In the genomic region with DNA sequence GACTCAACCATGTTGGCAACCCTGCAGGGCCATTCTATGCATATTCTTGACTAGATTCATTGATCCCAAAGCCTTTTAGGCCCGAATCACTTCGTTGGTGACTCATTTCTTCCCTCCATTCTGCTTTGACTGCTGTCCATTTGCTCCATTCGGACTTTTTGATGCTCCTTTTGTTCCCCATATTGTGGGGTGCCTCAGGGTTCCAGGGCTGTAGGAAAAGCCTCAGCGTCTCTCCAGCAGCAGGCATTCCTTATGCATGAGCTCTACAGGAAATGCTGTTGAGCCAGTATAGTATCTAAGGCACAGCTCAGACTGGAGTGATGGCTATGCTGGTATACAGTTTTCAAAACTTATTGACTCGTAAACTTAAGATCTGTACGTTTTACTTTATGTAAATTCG, we compare ENCODE assay signal across 15 cellular contexts.
A peak's percentile ranks its signal among the peaks of the same experiment; 100 is the strongest.
DNase-seq lines count a peak whose midpoint lies in the region; ATAC-seq and TF ChIP-seq lines count a peak whose summit lies in the region.
"Had no signal": no experiment of that assay in that cellular context is flagged by ENCODE, and none has a peak within 500 bp of the region (broad histone marks: within the 10 kb centered on the region; RNA-seq: fewer than 3 reads in every experiment).

No MANE protein-coding gene starts in this region.

- peak overlapping the region; percentile 76 for H3K4me2 ChIP-seq in smooth muscle cell

- TF ChIP-seq EP300 in transverse colon (IDR thresholded peaks at IDR 0.05; ENCODE audit: low read depth), result no peak

- H3K4me3 Mint-ChIP-seq in HFFc6, result peak overlapping the region; percentile 54
- H3K4me3 Mint-ChIP-seq: activated CD4-positive, alpha-beta T cell treated with anti-CD3 and anti-CD28 coated beads, Interleukin-2, amount 10 ng/mL, durations not matched to agents 7 days and 5 days; naive B cell had no signal

- H3K36me3 ChIP-seq in smooth muscle cell (ENCODE audit: low read depth) (no peaks in the 10 kb centered on the region), mucosa of descending colon (ENCODE audit: low read depth) (no peaks in the 10 kb centered on the region), transverse colon (no peaks in the 10 kb centered on the region)
- H3K36me3 ChIP-seq: cardiac muscle cell, tibial artery had no signal

- no peak overlapping the region for H2AFZ ChIP-seq in smooth muscle cell (ENCODE audit: low read depth)

- H3K27me3 ChIP-seq in smooth muscle cell (ENCODE audit: low read depth) (no peaks in the 10 kb centered on the region), transverse colon (no peaks in the 10 kb centered on the region)
- H3K27me3 ChIP-seq: cardiac muscle cell, tibial artery had no signal

- H3K27ac ChIP-seq in VCaP (peak overlapping the region; percentile 64), smooth muscle cell (ENCODE audit: low read depth) (peak overlapping the region; percentile 74), transverse colon (peak overlapping the region in 1 of 4 donors; percentile 6)
- H3K27ac ChIP-seq: cardiac muscle cell, tibial artery had no signal

- intact Hi-C loops in mucosa of descending colon (cut with DNase I, micrococcal nuclease) (no loop called here), transverse colon (cut with DNase I; ENCODE audit: low total_unique reads) (no loop called here)

- H4K20me1 ChIP-seq in smooth muscle cell (ENCODE audit: low read depth), result peaks cover 90% of the 10 kb centered on the region

- H3K4me1 Mint-ChIP-seq in HFFc6 (ENCODE audit: low read depth), result peaks cover 74% of the 10 kb centered on the region
- H3K4me1 Mint-ChIP-seq: activated CD4-positive, alpha-beta T cell treated with anti-CD3 and anti-CD28 coated beads, Interleukin-2, amount 10 ng/mL, durations not matched to agents 7 days and 5 days had no signal

- H3K27me3 Mint-ChIP-seq in HFFc6 (ENCODE audit: insufficient read depth), result peaks cover 3% of the 10 kb centered on the region
- H3K27me3 Mint-ChIP-seq: activated CD4-positive, alpha-beta T cell treated with anti-CD3 and anti-CD28 coated beads, Interleukin-2, amount 10 ng/mL, durations not matched to agents 7 days and 5 days; naive B cell had no signal

- H3K9me3 ChIP-seq in smooth muscle cell (replicated peaks; ENCODE audit: low read depth) (no peaks in the 10 kb centered on the region), mucosa of descending colon (no peaks in the 10 kb centered on the region), transverse colon (no peaks in the 10 kb centered on the region)
- H3K9me3 ChIP-seq: tibial artery had no signal

- WGBS in smooth muscle cell (ENCODE audit: low lambda C conversion rate), result 28% methylated on average over 7 of the region's 7 CpGs
- WGBS in transverse colon (ENCODE audit: low coverage in 1 of 2), 2 donors, result 73 to 80% methylated on average over 1 to 7 of the region's 7 CpGs

- H3K36me3 Mint-ChIP-seq in HFFc6 (ENCODE audit: low read depth), result peaks cover 11% of the 10 kb centered on the region

- peak overlapping the region; percentile 30 for H3K9ac ChIP-seq in smooth muscle cell (ENCODE audit: low read depth)

- in situ Hi-C loops in transverse colon (cut with MboI; ENCODE audit: low pct_ligation_motif_present in 1 of 4, low pct_unique_long_range_greater_than_20kb in 1 of 4, low sequenced_read_pairs in 3 of 4), result no loop called here

- TF ChIP-seq POLR2A in transverse colon (IDR thresholded peaks at IDR 0.05), result no peak

- peak overlapping the region; percentile 83 for H3K27ac Mint-ChIP-seq in HFFc6
- H3K27ac Mint-ChIP-seq: activated CD4-positive, alpha-beta T cell treated with anti-CD3 and anti-CD28 coated beads, Interleukin-2, amount 10 ng/mL, durations not matched to agents 7 days and 5 days; activated T-helper 2 cell treated with anti-CD3 and anti-CD28 coated beads, Interferon-gamma antibody, Interleukin-2, Interleukin-4, amounts not matched to agents 10 μg/mL and 5 μg/mL and 100 μg/mL, durations not matched to agents 14 hours and 24 hours and 36 hours had no signal

- no peaks in the 10 kb centered on the region for H3K9me3 Mint-ChIP-seq in HFFc6
- H3K9me3 Mint-ChIP-seq: activated CD4-positive, alpha-beta T cell treated with anti-CD3 and anti-CD28 coated beads, Interleukin-2, amount 10 ng/mL, durations not matched to agents 7 days and 5 days; activated T-helper 2 cell treated with anti-CD3 and anti-CD28 coated beads, Interferon-gamma antibody, Interleukin-2, Interleukin-4, amounts not matched to agents 10 μg/mL and 5 μg/mL and 100 μg/mL, durations not matched to agents 14 hours and 24 hours and 36 hours had no signal

- DNase-seq in HFFc6 (peak; percentile 80), fibroblast of villous mesenchyme (ENCODE audit: low read depth) (peak; percentile 57), smooth muscle cell (lab: John Stamatoyannopoulos, UW; ENCODE audit: unreplicated experiment) (no peak), mucosa of descending colon (no peak), transverse colon (no peak), DMS79 treated with DMSO at 0.1 percent for 48 hours (lab: John Stamatoyannopoulos, UW) (no peak)
- DNase-seq: activated CD4-positive, alpha-beta T cell treated with anti-CD3 and anti-CD28 coated beads, Interleukin-2, amount 10 ng/mL, durations not matched to agents 7 days and 5 days; naive B cell; NCI-H748 treated with DMSO at 0.1 percent for 48 hours; tibial artery had no signal

- H3K4me3 ChIP-seq in fibroblast of villous mesenchyme (ENCODE audit: low read depth, low read length) (no peak overlapping the region), smooth muscle cell (no peak overlapping the region), mucosa of descending colon (no peak overlapping the region), transverse colon (no peak overlapping the region)
- H3K4me3 ChIP-seq: cardiac muscle cell, skin epidermis, tibial artery had no signal

- peaks cover 31% of the 10 kb centered on the region for H3K4me1 ChIP-seq in smooth muscle cell (ENCODE audit: low read depth)
- peaks cover 2% of the 10 kb centered on the region for H3K4me1 ChIP-seq in mucosa of descending colon (ENCODE audit: low read depth)
- H3K4me1 ChIP-seq in transverse colon, result peaks cover 4 to 21% (median 8%) of the 10 kb centered on the region in 4 donors

- peaks cover 10% of the 10 kb centered on the region for H3K79me2 ChIP-seq in smooth muscle cell (ENCODE audit: low read depth)

- TF ChIP-seq CTCF in HFFc6 (IDR thresholded peaks at IDR 0.05), result no peak
- no peak for TF ChIP-seq CTCF in VCaP (conservative IDR thresholded peaks at IDR 0.05)
- no peak for TF ChIP-seq CTCF in fibroblast of villous mesenchyme (IDR thresholded peaks at IDR 0.05; ENCODE audit: insufficient read depth, low read depth, low read length)
- TF ChIP-seq CTCF in smooth muscle cell (IDR thresholded peaks at IDR 0.05; ENCODE audit: borderline replicate concordance, insufficient read depth, poor library complexity, severe bottlenecking), result no peak
- no peak for TF ChIP-seq CTCF in mucosa of descending colon (IDR thresholded peaks at IDR 0.05)
- TF ChIP-seq CTCF in transverse colon (IDR thresholded peaks at IDR 0.05), result no peak

- ATAC-seq in GM21381 (IDR thresholded peaks at IDR 0.05; ENCODE audit: unreplicated experiment) (no peak), mucosa of descending colon (no peak)

- peaks cover 4% of the 10 kb centered on the region for H3F3A ChIP-seq in smooth muscle cell (ENCODE audit: low read depth)

Comparison
In these comparisons a context has a peak if more than half of its experiments do, and no peak if none do; other contexts are left out.
1. DNase-seq: peak in HFFc6 (single experiment) and fibroblast of villous mesenchyme (single experiment); none in smooth muscle cell (single experiment), mucosa of descending colon (0 of 3), transverse colon (single experiment) and DMS79 treated with DMSO at 0.1 percent for 48 hours (single experiment).